In genomic region chr12:121893901-121894540, GRCh38 we compare ENCODE assay signal across 9 cellular contexts. TPM values are rescaled to one million over a fixed set of nuclear protein-coding genes. Genes with fewer than 3 reads are reported as not detected.
DNase-seq lines count a peak whose midpoint lies in the region; ATAC-seq and TF ChIP-seq lines count a peak whose summit lies in the region.
"Had no signal": no experiment of that assay in that cellular context is flagged by ENCODE, and none has a peak within 500 bp of the region (broad histone marks: within the 10 kb centered on the region; RNA-seq: fewer than 3 reads in every experiment).

No MANE protein-coding gene starts in this region.

- TF ChIP-seq POLR2A in gastroesophageal sphincter (IDR thresholded peaks at IDR 0.05): no peak

- H3K4me1 ChIP-seq in gastroesophageal sphincter: peaks cover 7 to 46% (median 14%) of the 10 kb centered on the region in 3 donors

- no peak for TF ChIP-seq EP300 in gastroesophageal sphincter (IDR thresholded peaks at IDR 0.05)

- WGBS in gastroesophageal sphincter (ENCODE audit: low coverage in 1 of 2), 2 donors: 49 to 58% methylated on average over 3 to 6 of the region's 6 CpGs

- H3K4me3 ChIP-seq in epithelial cell of esophagus (ENCODE audit: low read length): no peak overlapping the region
- no peak overlapping the region for H3K4me3 ChIP-seq in gastroesophageal sphincter

- TF ChIP-seq CTCF in epithelial cell of esophagus (IDR thresholded peaks at IDR 0.05; ENCODE audit: insufficient read depth, low read depth, low read length, missing control alignments) (peak; percentile 17), GM20000 (IDR thresholded peaks at IDR 0.05; ENCODE audit: extremely low read depth, missing control alignments) (no peak), gastroesophageal sphincter (IDR thresholded peaks at IDR 0.05) (no peak)

- no peaks in the 10 kb centered on the region for H3K9me3 ChIP-seq in gastroesophageal sphincter

- peak in 2 of 3 experiments; percentile 42 to 75 for DNase-seq in NCI-H1417 (lab: John Stamatoyannopoulos, UW)
- DNase-seq in NCI-H1417 treated with DMSO at 0.1 percent for 48 hours (lab: John Stamatoyannopoulos, UW): no peak
- peak; percentile 53 for DNase-seq in RPMI7951 (ENCODE audit: low read depth)
- DNase-seq in epithelial cell of esophagus (ENCODE audit: low read depth): peak; percentile 85
- DNase-seq in stimulated activated CD4-positive, alpha-beta T cell treated with anti-CD3 and anti-CD28 coated beads, Interleukin-4, amount 100 ng/mL, for 24 hours: peak; percentile 38
- DNase-seq in GM20000 (ENCODE audit: low spot score): no peak
- DNase-seq in activated CD4-positive, CD25-positive, alpha-beta regulatory T cell (lab: John Stamatoyannopoulos, UW): no peak

- no peaks in the 10 kb centered on the region for H3K27me3 ChIP-seq in gastroesophageal sphincter

- H3K27ac ChIP-seq in gastroesophageal sphincter: no peak overlapping the region

- ATAC-seq in gastroesophageal sphincter: no peak

- peaks cover 0 to 84% of the 10 kb centered on the region in 2 donors for H3K36me3 ChIP-seq in gastroesophageal sphincter

RNA-seq across cellular contexts. Expression of gene PSMD9, which starts 5.4 kb away (rescaled TPM):
- total RNA-seq in RPMI7951 (2014; rRNA removed; shearing (Covaris generic)): 40.4 and 54.3 TPM in 2 replicates
- total RNA-seq in gastroesophageal sphincter: 10 to 100 TPM; 54.8 to 79.5 (median 70.7) TPM

RNA-seq across cellular contexts. Expression of gene CFAP251, which starts 24.4 kb away (rescaled TPM):
- total RNA-seq in RPMI7951 (2014; rRNA removed; shearing (Covaris generic)): 1.5 and 2.0 TPM in 2 replicates
- 1 to 10 TPM in 3 of 4 donors, under 1 TPM in 1; 0.35 to 1.9 (median 1.2) TPM for total RNA-seq in gastroesophageal sphincter

RNA-seq across cellular contexts. Expression of gene HPD, which starts 35.4 kb away (rescaled TPM):
- not detected in 2 replicates for total RNA-seq in RPMI7951 (2014; rRNA removed; shearing (Covaris generic))
- total RNA-seq in gastroesophageal sphincter: 1 to 10 TPM in 3 of 4 donors, not detected in 1; 1.2 to 5.0 (median 2.6) TPM
- total RNA-seq: T-helper 2 cell treated with Interferon-gamma antibody and Interleukin-4, amounts not matched to agents 100 ng/mL and 5 ng/mL, for 36 hours had no signal

Comparison
In these comparisons a context has a peak if more than half of its experiments do, and no peak if none do; other contexts are left out.
1. DNase-seq: peak in NCI-H1417 (2 of 3), RPMI7951 (single experiment), epithelial cell of esophagus (single experiment) and stimulated activated CD4-positive, alpha-beta T cell treated with anti-CD3 and anti-CD28 coated beads, Interleukin-4, amount 100 ng/mL, for 24 hours (single experiment); none in NCI-H1417 treated with DMSO at 0.1 percent for 48 hours (single experiment), GM20000 (single experiment) and activated CD4-positive, CD25-positive, alpha-beta regulatory T cell (0 of 4).